23 cellular contexts compared by ENCODE assay signal in the genomic region with DNA sequence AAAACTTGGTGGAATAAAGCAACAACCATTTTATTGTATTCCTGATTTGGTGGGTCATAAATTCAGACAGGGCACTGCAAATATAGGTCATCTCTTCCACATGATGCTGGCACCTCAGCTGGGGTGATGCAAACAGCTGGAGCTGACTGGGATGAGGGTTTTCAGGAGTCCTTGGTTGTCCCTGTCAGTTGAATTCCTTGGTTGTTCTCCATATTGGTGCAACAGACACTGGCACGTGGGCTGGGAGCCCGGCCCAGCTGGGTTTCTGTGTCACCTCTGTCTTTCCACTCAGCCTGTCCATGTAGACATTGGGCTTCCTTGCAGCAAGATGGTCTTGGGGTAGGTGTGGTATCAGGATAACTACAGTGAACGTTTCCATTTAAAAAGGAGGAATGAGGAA.
"Had no signal": no experiment of that assay in that cellular context is flagged by ENCODE, and none has a peak within 500 bp of the region (broad histone marks: within the 10 kb centered on the region; RNA-seq: fewer than 3 reads in every experiment).

No MANE protein-coding gene starts in this region.

- H3K9me3 ChIP-seq: ovary, right atrium auricular region, right lobe of liver, stomach, testis, thyroid gland, transverse colon, upper lobe of left lung had no signal

- H3K27me3 Mint-ChIP-seq: naive thymus-derived CD4-positive, alpha-beta T cell; natural killer cell treated with Interleukin-12 subunit alpha and Interleukin-12 subunit beta and Interleukin-15 and Interleukin-18, amount 100 ng/mL, for 72 hours; progenitor cell of endocrine pancreas; stimulated activated naive B cell treated with anti-CD40 and anti-IgM and Interleukin-4, amounts not matched to agents 10 μg/mL and 1 μg/mL and 100 μg/mL, for 72 hours had no signal

- H3K27me3 ChIP-seq: heart right ventricle, hepatocyte, ovary, right atrium auricular region, right lobe of liver, stomach, testis, thyroid gland, transverse colon, upper lobe of left lung had no signal

- H2AFZ ChIP-seq: hepatocyte had no signal

- ATAC-seq: heart right ventricle; left lobe of liver; naive thymus-derived CD4-positive, alpha-beta T cell; natural killer cell treated with Interleukin-12 subunit alpha and Interleukin-12 subunit beta and Interleukin-15 and Interleukin-18, amount 100 ng/mL, for 72 hours; right lobe of liver; stimulated activated naive B cell treated with anti-CD40 and anti-IgM and Interleukin-4, amounts not matched to agents 10 μg/mL and 1 μg/mL and 100 μg/mL, for 72 hours; stimulated activated naive CD8-positive, alpha-beta T cell treated with anti-CD3 and anti-CD28 coated beads, Interleukin-15, Interleukin-2, amounts not matched to agents 100 U/mL and 50 U/mL, for 24 hours had no signal

- H3K4me3 ChIP-seq: heart right ventricle, hepatocyte, ovary, right atrium auricular region, right lobe of liver, smooth muscle cell, stomach, testis, thyroid gland, transverse colon, upper lobe of left lung had no signal

- H3K9me3 Mint-ChIP-seq: natural killer cell treated with Interleukin-12 subunit alpha and Interleukin-12 subunit beta and Interleukin-15 and Interleukin-18, amount 100 ng/mL, for 72 hours had no signal

- H3K27ac ChIP-seq: heart right ventricle, hepatocyte, ovary, right atrium auricular region, right lobe of liver, stomach, testis, thyroid gland, transverse colon, upper lobe of left lung had no signal

- DNase-seq: heart right ventricle; islet precursor cell; mammary epithelial cell; mesendoderm; naive thymus-derived CD4-positive, alpha-beta T cell; ovary; right lobe of liver; stimulated activated CD4-positive, alpha-beta T cell treated with anti-CD3 and anti-CD28 coated beads, Interleukin-1b, Interleukin-23, amount 100 ng/mL, for 48 hours; stimulated activated CD4-positive, alpha-beta T cell treated with anti-CD3 and anti-CD28 coated beads, Interleukin-2, amount 100 ng/mL, for 48 hours; stimulated activated naive B cell treated with anti-CD40 and anti-IgM and Interleukin-4, amounts not matched to agents 10 μg/mL and 1 μg/mL and 100 μg/mL, for 72 hours; stimulated activated naive CD8-positive, alpha-beta T cell treated with anti-CD3 and anti-CD28 coated beads, Interleukin-15, Interleukin-2, amounts not matched to agents 100 U/mL and 50 U/mL, for 24 hours; stomach; testis; thyroid gland; transverse colon had no signal

- H3K4me2 ChIP-seq: hepatocyte, smooth muscle cell had no signal

- H3K36me3 ChIP-seq: heart right ventricle, ovary, right atrium auricular region, right lobe of liver, stomach, thyroid gland, transverse colon, upper lobe of left lung had no signal

- H3K4me3 Mint-ChIP-seq: mesothelial cell of epicardium; naive thymus-derived CD4-positive, alpha-beta T cell; natural killer cell treated with Interleukin-12 subunit alpha and Interleukin-12 subunit beta and Interleukin-15 and Interleukin-18, amount 100 ng/mL, for 72 hours; stimulated activated naive B cell treated with anti-CD40 and anti-IgM and Interleukin-4, amounts not matched to agents 10 μg/mL and 1 μg/mL and 100 μg/mL, for 72 hours had no signal

- H3K4me1 ChIP-seq: right atrium auricular region, right lobe of liver, stomach, testis, thyroid gland had no signal

- H3K27ac Mint-ChIP-seq: mesothelial cell of epicardium; naive thymus-derived CD4-positive, alpha-beta T cell; progenitor cell of endocrine pancreas; stimulated activated naive B cell treated with anti-CD40 and anti-IgM and Interleukin-4, amounts not matched to agents 10 μg/mL and 1 μg/mL and 100 μg/mL, for 72 hours had no signal

- H3K36me3 Mint-ChIP-seq: mesothelial cell of epicardium; naive thymus-derived CD4-positive, alpha-beta T cell; natural killer cell treated with Interleukin-12 subunit alpha and Interleukin-12 subunit beta and Interleukin-15 and Interleukin-18, amount 100 ng/mL, for 72 hours had no signal

- H3K79me2 ChIP-seq: hepatocyte had no signal
